In genomic region chr3:54873059-54873695, GRCh38 we compare ENCODE assay signal across 1 cellular context.
TF ChIP-seq lines count a peak whose summit lies in the region.

No MANE protein-coding gene starts in this region.

TF ChIP-seq in HepG2, 621 proteins besides CTCF, POLR2A, EP300 and RAD21 (continued from another document):
- TF ChIP-seq MNT (IDR thresholded peaks at IDR 0.05) (peak; percentile 73), ZNF282 (IDR thresholded peaks at IDR 0.05; ENCODE audit: partially characterized antibody) (no peak), HMG20B (CRISPR knock-in tag; conservative IDR thresholded peaks at IDR 0.05) (no peak), KAT8 (CRISPR knock-in tag; IDR thresholded peaks at IDR 0.05) (no peak), NBN (conservative IDR thresholded peaks at IDR 0.05) (no peak), MTA3 (CRISPR knock-in tag; IDR thresholded peaks at IDR 0.05) (no peak)
